Comparison of ENCODE assay signal across 8 cellular contexts in genomic region chr1:180252638-180253536, GRCh38. TPM values are rescaled to one million over a fixed set of nuclear protein-coding genes. Genes with fewer than 3 reads are reported as not detected.
A peak's percentile ranks its signal among the peaks of the same experiment; 100 is the strongest.
DNase-seq lines count a peak whose midpoint lies in the region; ATAC-seq and TF ChIP-seq lines count a peak whose summit lies in the region.

No MANE protein-coding gene starts in this region.

- no peak overlapping the region for H3K4me3 ChIP-seq in CD4-positive, CD25-positive, alpha-beta regulatory T cell (ENCODE audit: low read depth, low read length)
- H3K4me3 ChIP-seq in KMS-11 (IDR thresholded peaks at IDR 0.05; ENCODE audit: insufficient read depth, low read depth, low read length) (no peak overlapping the region), SJSA1 (no peak overlapping the region), sigmoid colon (no peak overlapping the region)

- no peaks in the 10 kb centered on the region for H3K79me2 ChIP-seq in KMS-11 (ENCODE audit: insufficient read depth, low read depth)

- WGBS in sigmoid colon, 2 donors, result 54 to 67% methylated on average over 12 of the region's 12 CpGs

- peaks cover 0 to 5% (median 2%) of the 10 kb centered on the region in 4 donors for H3K4me1 Mint-ChIP-seq in CD4-positive, CD25-positive, alpha-beta regulatory T cell

- no peaks in the 10 kb centered on the region for H3K9me3 Mint-ChIP-seq in CD4-positive, CD25-positive, alpha-beta regulatory T cell

- peak; percentile 48 to 73 (median 52) for DNase-seq in CD4-positive, CD25-positive, alpha-beta regulatory T cell
- peak; percentile 83 to 90 for DNase-seq in SJSA1 (ENCODE audit: low read depth in 1 of 2, low spot score in 2 of 2)
- DNase-seq in activated gamma-delta T cell treated with anti-CD3 and anti-CD28 coated beads, Interleukin-2, amount 50 U/mL, for 16 hours (ENCODE audit: low read depth), result peak; percentile 43
- DNase-seq in Right ventricle myocardium inferior (ENCODE audit: missing footprints), result peak; percentile 90
- peak; percentile 77 for DNase-seq in sigmoid colon
- no peak for DNase-seq in DMS114 treated with DMSO at 0.1 percent for 48 hours (lab: John Stamatoyannopoulos, UW; ENCODE audit: unreplicated experiment)

- TF ChIP-seq CTCF in KMS-11 (conservative IDR thresholded peaks at IDR 0.05; ENCODE audit: low read depth, low read length) (peak; percentile 99), sigmoid colon (IDR thresholded peaks at IDR 0.05) (peak in 3 of 4 experiments; percentile 58 to 67 (median 62))

- TF ChIP-seq POLR2A in sigmoid colon (IDR thresholded peaks at IDR 0.05), result no peak

- no peaks in the 10 kb centered on the region for H3K27me3 ChIP-seq in CD4-positive, CD25-positive, alpha-beta regulatory T cell (ENCODE audit: control insufficient read depth, insufficient read depth, low read length)
- H3K27me3 ChIP-seq in KMS-11 (ENCODE audit: insufficient read depth, low read depth) (no peaks in the 10 kb centered on the region), SJSA1 (replicated peaks) (no peaks in the 10 kb centered on the region), sigmoid colon (peaks cover 18 to 66% (median 36%) of the 10 kb centered on the region in 3 donors)

- H3K9me3 ChIP-seq in CD4-positive, CD25-positive, alpha-beta regulatory T cell (ENCODE audit: control insufficient read depth in 2 of 2, low read length in 2 of 2), result no peaks in the 10 kb centered on the region
- H3K9me3 ChIP-seq in SJSA1 (replicated peaks), result no peaks in the 10 kb centered on the region
- no peaks in the 10 kb centered on the region for H3K9me3 ChIP-seq in sigmoid colon

- no peaks in the 10 kb centered on the region for H3K36me3 Mint-ChIP-seq in CD4-positive, CD25-positive, alpha-beta regulatory T cell

- H3K27ac ChIP-seq in CD4-positive, CD25-positive, alpha-beta regulatory T cell (ENCODE audit: insufficient read depth, low read length, poor library complexity, severe bottlenecking), result no peak overlapping the region
- H3K27ac ChIP-seq in KMS-11 (no peak overlapping the region), SJSA1 (peak overlapping the region; percentile 41; the same call in 1 of the 2 replicates), sigmoid colon (no peak overlapping the region)

- peak overlapping the region; percentile 43; the same call in 1 of the 2 replicates for H2AFZ ChIP-seq in KMS-11 (ENCODE audit: low read depth)

- H3K4me1 ChIP-seq in CD4-positive, CD25-positive, alpha-beta regulatory T cell (ENCODE audit: control insufficient read depth, insufficient read depth, low read length, poor library complexity, severe bottlenecking), result no peaks in the 10 kb centered on the region
- H3K4me1 ChIP-seq in KMS-11 (ENCODE audit: low read depth, poor library complexity, severe bottlenecking) (peaks cover 7% of the 10 kb centered on the region), SJSA1 (replicated peaks) (peaks cover 77% of the 10 kb centered on the region), sigmoid colon (no peaks in the 10 kb centered on the region)

- ATAC-seq in CD4-positive, CD25-positive, alpha-beta regulatory T cell (ENCODE audit: low read depth in 2 of 2), result peak in 1 of 2 donors; percentile 60
- ATAC-seq in GM19438 (IDR thresholded peaks at IDR 0.05; ENCODE audit: low read depth, unreplicated experiment) (peak; percentile 80), Right ventricle myocardium inferior (peak; percentile 51)

- H3K4me2 ChIP-seq in KMS-11, result peak overlapping the region; percentile 33; the same call in 1 of the 2 replicates

- no peak overlapping the region for H3K9ac ChIP-seq in KMS-11

- H3K27ac Mint-ChIP-seq in CD4-positive, CD25-positive, alpha-beta regulatory T cell, result no peak overlapping the region

- no peak overlapping the region for H3K4me3 Mint-ChIP-seq in CD4-positive, CD25-positive, alpha-beta regulatory T cell

- no peaks in the 10 kb centered on the region for H3K36me3 ChIP-seq in CD4-positive, CD25-positive, alpha-beta regulatory T cell (ENCODE audit: control insufficient read depth, insufficient read depth, low read length)
- H3K36me3 ChIP-seq in KMS-11 (ENCODE audit: insufficient read depth) (no peaks in the 10 kb centered on the region), SJSA1 (no peaks in the 10 kb centered on the region), sigmoid colon (no peaks in the 10 kb centered on the region)

- H4K20me1 ChIP-seq in KMS-11 (ENCODE audit: insufficient read depth), result no peaks in the 10 kb centered on the region

- peaks cover 17% of the 10 kb centered on the region for H3K27me3 Mint-ChIP-seq in CD4-positive, CD25-positive, alpha-beta regulatory T cell

- TF ChIP-seq EP300 in sigmoid colon (IDR thresholded peaks at IDR 0.05), result no peak

- intact Hi-C loops in Right ventricle myocardium inferior (cut with DNase I), result loop anchor here (2.0 to 5.0 kb wide), 2 partner anchors 160 to 224 kb away; no protein-coding TSS in a partner anchor
- intact Hi-C loops in sigmoid colon (cut with DNase I), result loop anchor here (5.0 kb wide), 1 partner anchor 229 kb away; no protein-coding TSS in a partner anchor

RNA-seq across cellular contexts. Expression of gene LHX4, which starts 22.8 kb away (rescaled TPM):
- not detected for total RNA-seq in CD4-positive, CD25-positive, alpha-beta regulatory T cell
- polyA plus RNA-seq in CD4-positive, CD25-positive, alpha-beta regulatory T cell, result under 1 TPM; 0.17 to 0.32 (median 0.28) TPM
- total RNA-seq in SJSA1 (2014; rRNA removed; shearing (Covaris generic)), result 4.6 and 6.4 TPM in 2 replicates
- total RNA-seq in Right ventricle myocardium inferior, result not detected
- total RNA-seq in sigmoid colon, result not detected
- polyA plus RNA-seq in sigmoid colon, result under 1 TPM; 0.44 to 0.92 (median 0.60) TPM
